8 cellular contexts compared by ENCODE assay signal in the genomic region with DNA sequence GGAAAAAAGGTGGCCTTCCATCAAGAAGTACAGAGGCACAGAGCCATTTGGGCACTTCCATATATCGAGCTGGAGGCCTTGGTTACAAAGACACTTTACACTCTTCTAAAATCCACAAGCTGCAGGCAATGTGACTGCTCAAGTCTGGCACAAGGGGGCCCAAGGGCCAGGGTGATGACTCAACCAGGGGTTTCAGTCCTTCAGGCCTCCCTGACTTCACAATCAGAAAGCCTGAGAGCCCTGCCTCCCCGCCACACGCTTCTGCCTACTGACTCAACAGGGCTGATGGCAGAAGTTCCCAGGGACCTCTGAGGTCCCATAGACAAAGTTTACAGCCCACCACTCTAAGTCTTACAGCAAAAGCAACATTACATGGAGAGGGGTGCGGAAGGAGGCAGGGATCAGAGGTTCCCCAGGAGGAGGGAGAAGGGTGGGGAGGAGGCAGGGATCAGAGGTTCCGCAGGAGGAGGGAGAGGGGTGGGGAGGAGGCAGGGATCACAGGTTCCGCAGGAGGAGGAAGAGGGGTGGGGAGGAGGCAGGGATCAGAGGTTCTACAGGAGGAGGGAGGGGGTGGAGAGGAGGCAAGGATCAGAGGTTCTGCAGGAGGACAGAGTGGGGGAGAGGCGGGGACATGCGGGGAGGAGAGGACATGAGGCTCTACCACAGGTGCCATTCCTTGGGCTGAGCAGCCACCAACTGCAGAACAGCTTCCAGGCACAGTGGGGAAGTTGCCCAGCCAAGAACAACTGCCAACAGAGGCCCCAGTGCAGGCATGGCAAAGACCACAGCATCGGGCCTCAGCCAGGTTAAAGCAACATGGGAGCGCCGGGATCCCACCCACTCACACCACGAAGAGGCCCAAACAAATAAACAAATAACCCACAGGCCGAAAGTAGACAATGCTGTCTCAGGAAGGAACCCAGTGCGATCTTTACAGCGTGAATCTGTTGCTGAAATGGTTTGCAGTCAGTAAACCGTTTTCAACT. TPM values are rescaled to one million over a fixed set of nuclear protein-coding genes. Genes with fewer than 3 reads are reported as not detected.
A peak's percentile ranks its signal among the peaks of the same experiment; 100 is the strongest.
DNase-seq lines count a peak whose midpoint lies in the region; ATAC-seq, FAIRE-seq and TF ChIP-seq lines count a peak whose summit lies in the region.

No MANE protein-coding gene starts in this region.

- H3K4me2 ChIP-seq in K562 (ENCODE audit: insufficient read depth, low read length): no peak overlapping the region

- in situ Hi-C loops in K562 (cut with MboI): no loop called here

- no peak for TF ChIP-seq POLR2A in NB4 (IDR thresholded peaks at IDR 0.05; ENCODE audit: extremely low read depth, insufficient read length)
- no peak for TF ChIP-seq POLR2A in K562 (conservative IDR thresholded peaks at IDR 0.05)

- H3K27ac ChIP-seq in K562 (ENCODE audit: extremely low read depth, low read depth, low read length): no peak overlapping the region
- H3K27ac ChIP-seq in ascending aorta: no peak overlapping the region

- no peak for FAIRE-seq in K562 (lab: Jason Lieb, UNC)

- H3K9me3 ChIP-seq in K562 (replicated peaks; ENCODE audit: control insufficient read depth, insufficient read depth, low read depth, low read length) (no peaks in the 10 kb centered on the region), ascending aorta (no peaks in the 10 kb centered on the region)

- BruUV-seq in K562 (replicated peaks; lab: Mats Ljungman, UMichigan): no TSS peak

- intact Hi-C loops in K562 (cut with micrococcal nuclease) (no loop called here), ascending aorta (cut with DNase I) (no loop called here)

- H3K4me1 ChIP-seq in K562 (replicated peaks in 1 of 2; ENCODE audit: control insufficient read depth in 2 of 2, insufficient read depth in 2 of 2, low read length in 2 of 2): no peaks in the 10 kb centered on the region
- H3K4me1 ChIP-seq in ascending aorta: no peaks in the 10 kb centered on the region

- no peaks in the 10 kb centered on the region for H3K27me3 ChIP-seq in K562 (ENCODE audit: control insufficient read depth in 2 of 2, insufficient read depth in 2 of 2, low read length in 2 of 2)
- no peaks in the 10 kb centered on the region for H3K27me3 ChIP-seq in ascending aorta

- H3K36me3 ChIP-seq in K562 (ENCODE audit: control insufficient read depth, insufficient read depth, low read length) (peaks cover 26% of the 10 kb centered on the region; the same call in 2 of the 3 replicates), ascending aorta (no peaks in the 10 kb centered on the region)

- H3K9me1 ChIP-seq in K562 (ENCODE audit: control insufficient read depth, insufficient read depth, low read length): no peaks in the 10 kb centered on the region

- WGBS in K562 (ENCODE audit: insufficient coverage, low coverage, missing lambda C conversion rate): 86% methylated on average over 5 of the region's 16 CpGs

- H3K4me3 ChIP-seq in HFF-Myc (replicated peaks; ENCODE audit: low read depth, low read length) (no peak overlapping the region), NB4 (ENCODE audit: low read depth, low read length) (no peak overlapping the region), K562 (no peak overlapping the region), ascending aorta (no peak overlapping the region)

- TF ChIP-seq EP300 in K562 (IDR thresholded peaks at IDR 0.05; ENCODE audit: low read length): no peak

- peaks cover 11% of the 10 kb centered on the region; the same call in 1 of the 2 replicates for H4K20me1 ChIP-seq in K562 (replicated peaks; ENCODE audit: control insufficient read depth, insufficient read depth, low read length)

- peak; percentile 5 for TF ChIP-seq CTCF in HFF-Myc (IDR thresholded peaks at IDR 0.05; ENCODE audit: low read depth, low read length, missing control alignments)
- TF ChIP-seq CTCF in NB4 (IDR thresholded peaks at IDR 0.05; ENCODE audit: low read depth, low read length): peak; percentile 45
- TF ChIP-seq CTCF in K562 (IDR thresholded peaks at IDR 0.05 in 2 of 3, conservative IDR thresholded peaks at IDR 0.05 in 1 of 3; ENCODE audit: insufficient read depth in 2 of 3, low read depth in 1 of 3, low read length in 3 of 3): 0 out of 6 replicates have a peak, but pooled peaks of 1 of the 3 experiments have one; percentile 9
- TF ChIP-seq CTCF in ascending aorta (IDR thresholded peaks at IDR 0.05): no peak

- peaks cover 59% of the 10 kb centered on the region; the same call in 2 of the 3 replicates for H3K79me2 ChIP-seq in K562 (ENCODE audit: control insufficient read depth, insufficient read depth, low read length)

- TF ChIP-seq RAD21 in K562 (CRISPR knock-in tag; conservative IDR thresholded peaks at IDR 0.05 in 1 of 2, IDR thresholded peaks at IDR 0.05 in 1 of 2): no peak

- POLR2A ChIA-PET in K562 (lab: Yijun Ruan, JAX): interaction anchor here (1.0 kb wide), 1 partner anchor 14 kb away, joined by 3 read pairs; no protein-coding TSS in a partner anchor

- ATAC-seq in GM18858 (IDR thresholded peaks at IDR 0.05; ENCODE audit: unreplicated experiment): peak; percentile 99
- peak; percentile 59; the same call in 2 of the 3 replicates for ATAC-seq in K562

- no peak for DNase-seq in HFF-Myc (ENCODE audit: extremely low read depth, low read depth)
- DNase-seq in NB4 (ENCODE audit: low read depth): peak; percentile 89
- peak in 3 of 4 experiments; percentile 11 to 24 (median 14) for DNase-seq in K562 (ENCODE audit: extremely low read depth in 1 of 4, low spot score in 3 of 4)
- peak; percentile 41 to 58 (median 57) for DNase-seq in stimulated activated CD4-positive, alpha-beta T cell treated with anti-CD3 and anti-CD28 coated beads, TNF-alpha, amount 100 ng/mL, for 48 hours (ENCODE audit: low read depth in 3 of 3)
- no peak for DNase-seq in NCI-H748 treated with DMSO at 0.1 percent for 48 hours (lab: John Stamatoyannopoulos, UW)
- no peak for DNase-seq in DMS79 (lab: John Stamatoyannopoulos, UW)
- DNase-seq in ascending aorta (ENCODE audit: low spot score in 2 of 2): no peak

- no peak overlapping the region for H2AFZ ChIP-seq in K562 (ENCODE audit: low read depth, low read length)

- CTCF ChIA-PET in K562 (lab: Yijun Ruan, JAX; ENCODE audit: low intra/inter-chr PET ratio): no interaction called here

- H3K9ac ChIP-seq in K562 (ENCODE audit: insufficient read depth in 1 of 2, low read depth in 2 of 2, low read length in 2 of 2): peak overlapping the region in 1 of 2 experiments; percentile 52; a peak in 2 of 4 replicates

TF ChIP-seq in K562, 482 proteins besides CTCF, POLR2A, EP300 and RAD21 (continues in another document):
- TF ChIP-seq, protein P1, sequence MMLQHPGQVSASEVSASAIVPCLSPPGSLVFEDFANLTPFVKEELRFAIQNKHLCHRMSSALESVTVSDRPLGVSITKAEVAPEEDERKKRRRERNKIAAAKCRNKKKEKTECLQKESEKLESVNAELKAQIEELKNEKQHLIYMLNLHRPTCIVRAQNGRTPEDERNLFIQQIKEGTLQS (IDR thresholded peaks at IDR 0.05): 0 out of 2 replicates have a peak, but pooled peaks have one; percentile 34
- TF ChIP-seq, protein P1 (CRISPR knock-in tag; conservative IDR thresholded peaks at IDR 0.05): no peak
- TF ChIP-seq, protein P2, sequence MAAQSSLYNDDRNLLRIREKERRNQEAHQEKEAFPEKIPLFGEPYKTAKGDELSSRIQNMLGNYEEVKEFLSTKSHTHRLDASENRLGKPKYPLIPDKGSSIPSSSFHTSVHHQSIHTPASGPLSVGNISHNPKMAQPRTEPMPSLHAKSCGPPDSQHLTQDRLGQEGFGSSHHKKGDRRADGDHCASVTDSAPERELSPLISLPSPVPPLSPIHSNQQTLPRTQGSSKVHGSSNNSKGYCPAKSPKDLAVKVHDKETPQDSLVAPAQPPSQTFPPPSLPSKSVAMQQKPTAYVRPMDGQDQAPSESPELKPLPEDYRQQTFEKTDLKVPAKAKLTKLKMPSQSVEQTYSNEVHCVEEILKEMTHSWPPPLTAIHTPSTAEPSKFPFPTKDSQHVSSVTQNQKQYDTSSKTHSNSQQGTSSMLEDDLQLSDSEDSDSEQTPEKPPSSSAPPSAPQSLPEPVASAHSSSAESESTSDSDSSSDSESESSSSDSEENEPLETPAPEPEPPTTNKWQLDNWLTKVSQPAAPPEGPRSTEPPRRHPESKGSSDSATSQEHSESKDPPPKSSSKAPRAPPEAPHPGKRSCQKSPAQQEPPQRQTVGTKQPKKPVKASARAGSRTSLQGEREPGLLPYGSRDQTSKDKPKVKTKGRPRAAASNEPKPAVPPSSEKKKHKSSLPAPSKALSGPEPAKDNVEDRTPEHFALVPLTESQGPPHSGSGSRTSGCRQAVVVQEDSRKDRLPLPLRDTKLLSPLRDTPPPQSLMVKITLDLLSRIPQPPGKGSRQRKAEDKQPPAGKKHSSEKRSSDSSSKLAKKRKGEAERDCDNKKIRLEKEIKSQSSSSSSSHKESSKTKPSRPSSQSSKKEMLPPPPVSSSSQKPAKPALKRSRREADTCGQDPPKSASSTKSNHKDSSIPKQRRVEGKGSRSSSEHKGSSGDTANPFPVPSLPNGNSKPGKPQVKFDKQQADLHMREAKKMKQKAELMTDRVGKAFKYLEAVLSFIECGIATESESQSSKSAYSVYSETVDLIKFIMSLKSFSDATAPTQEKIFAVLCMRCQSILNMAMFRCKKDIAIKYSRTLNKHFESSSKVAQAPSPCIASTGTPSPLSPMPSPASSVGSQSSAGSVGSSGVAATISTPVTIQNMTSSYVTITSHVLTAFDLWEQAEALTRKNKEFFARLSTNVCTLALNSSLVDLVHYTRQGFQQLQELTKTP (IDR thresholded peaks at IDR 0.05; ENCODE audit: low read depth in 1 of 2, partially characterized antibody in 2 of 2): no peak

RNA-seq across cellular contexts. Expression of a gene that starts 52.0 kb away (rescaled TPM):
- total RNA-seq in K562 (2011; cell fraction: chromatin; rRNA removed; ENCODE audit: low replicate concordance): 52.2 and 97.5 TPM in 2 replicates
- total RNA-seq in K562 (2011; cell fraction: nucleolus; rRNA removed): 63.0 and 63.5 TPM in 2 replicates
- total RNA-seq in K562 (2011; cell fraction: nucleoplasm; rRNA removed): 73.4 and 74.0 TPM in 2 replicates
- total RNA-seq in K562 (2014; rRNA removed): 12.7 and 16.0 TPM in 2 replicates
- total RNA-seq in K562 (2014; rRNA removed; fragmentation: Illumina TruSeq; extraction: Trizol): 10.1 and 10.8 TPM in 2 replicates
- 7.1 and 7.5 TPM in 2 replicates for total RNA-seq in K562 (2015; rRNA removed; fragmentation: Illumina TruSeq; extraction: Trizol)
- total RNA-seq in K562 (2021): 57.0 and 69.7 TPM in 2 replicates
- 8.0 and 10.2 TPM in 2 replicates for polyA plus RNA-seq in K562 (2011; rRNA removed)
- polyA plus RNA-seq in K562 (2011; cell fraction: cytosol; rRNA removed): 10.2 and 10.3 TPM in 2 replicates
- polyA plus RNA-seq in K562 (2011; cell fraction: nucleus; rRNA removed): 29.0 and 33.7 TPM in 2 replicates
- 16.6 and 30.7 TPM in 2 replicates for polyA plus RNA-seq in K562 (2012)
- 33.3 and 35.7 TPM in 2 replicates for polyA plus RNA-seq in K562 (2014; fragmentation: Illumina TruSeq; extraction: Trizol)
- polyA plus RNA-seq in K562 (2014; fragmentation: Nextera tagmentation; extraction: Ambion mirVana): 1 to 10 TPM; 3.3 to 4.6 TPM
- polyA plus RNA-seq in K562 (2014; rRNA removed): 16.3 TPM in 2 replicates
- polyA minus RNA-seq in K562 (2011; rRNA and poly(A)+ RNA removed): 12.2 and 13.9 TPM in 2 replicates
- polyA minus RNA-seq in K562 (2011; cell fraction: cytosol; rRNA and poly(A)+ RNA removed): 20.3 and 27.4 TPM in 2 replicates
- 19.1 and 25.2 TPM in 2 replicates for polyA minus RNA-seq in K562 (2011; cell fraction: nucleus; rRNA and poly(A)+ RNA removed)
- total RNA-seq in ascending aorta: 17.2 TPM

Comparison
In these comparisons a context has a peak if more than half of its experiments do, and no peak if none do; other contexts are left out.
1. DNase-seq: peak in NB4 (single experiment), K562 (3 of 4) and stimulated activated CD4-positive, alpha-beta T cell treated with anti-CD3 and anti-CD28 coated beads, TNF-alpha, amount 100 ng/mL, for 48 hours (3 of 3); none in HFF-Myc (single experiment), NCI-H748 treated with DMSO at 0.1 percent for 48 hours (single experiment), DMS79 (single experiment) and ascending aorta (0 of 2).
2. CTCF ChIP-seq: peak in HFF-Myc (single experiment) and NB4 (single experiment); none in ascending aorta (0 of 3).